ENCODE assay signal across 34 cellular contexts in the genomic region with DNA sequence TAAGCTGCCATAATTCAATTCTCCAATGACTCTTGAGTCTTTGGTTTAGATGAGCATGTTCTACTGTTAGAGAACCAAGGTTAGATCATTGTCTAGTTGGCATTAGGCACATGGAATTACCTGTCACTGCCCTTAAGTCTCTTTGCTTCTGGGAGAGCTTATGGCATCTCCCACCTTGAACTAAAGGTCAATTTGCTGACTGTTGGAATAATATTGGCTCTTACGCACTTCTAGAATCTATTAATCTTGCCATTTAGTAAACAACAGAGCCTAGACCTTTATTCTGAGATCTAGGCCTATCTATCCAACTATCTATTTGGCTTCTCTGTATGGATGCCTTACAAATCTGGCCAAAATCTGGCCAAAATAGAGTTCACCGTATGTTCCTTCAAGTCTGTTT.
"Had no signal": no experiment of that assay in that cellular context is flagged by ENCODE, and none has a peak within 500 bp of the region (broad histone marks: within the 10 kb centered on the region; RNA-seq: fewer than 3 reads in every experiment).

No MANE protein-coding gene starts in this region.

- H3K4me3 ChIP-seq: adrenal gland, ascending aorta, body of pancreas, breast epithelium, cardiac muscle cell had no signal

- FAIRE-seq: astrocyte, bronchial epithelial cell had no signal

- H3K4me1 ChIP-seq: adrenal gland, ascending aorta, body of pancreas, breast epithelium had no signal

- H3K36me3 ChIP-seq: adrenal gland, ascending aorta, brain microvascular endothelial cell, breast epithelium, cardiac muscle cell had no signal

- ATAC-seq: activated naive CD4-positive, alpha-beta T cell treated with anti-CD3 and anti-CD28 coated beads, Interleukin-2, amount 50 U/mL, for 72 hours; activated naive CD8-positive, alpha-beta T cell treated with anti-CD3 and anti-CD28 coated beads, Interleukin-2, amount 50 U/mL, for 24 hours; activated T-cell treated with anti-CD3 and anti-CD28 coated beads, Interleukin-2, amount 50 U/mL, for 4 hours; activated T-cell treated with anti-CD3 and anti-CD28 coated beads, Interleukin-2, amount 50 U/mL, for 72 hours; activated T-helper 17 cell treated with anti-CD3 and anti-CD28 coated beads, Interleukin-2, amount 50 U/mL, for 72 hours; body of pancreas had no signal

- DNase-seq: activated effector memory CD4-positive, alpha-beta T cell treated with anti-CD3 and anti-CD28 coated beads, Interleukin-2, amount 50 U/mL, for 16 hours; activated effector memory CD4-positive, alpha-beta T cell treated with Interleukin-2 at 50 U/mL for 16 hours; activated gamma-delta T cell; activated gamma-delta T cell treated with Interleukin-2 at 50 U/mL for 16 hours; activated naive CD4-positive, alpha-beta T cell; activated naive CD4-positive, alpha-beta T cell treated with anti-CD3 and anti-CD28 coated beads for 36 hours; activated naive CD4-positive, alpha-beta T cell treated with anti-CD3 and anti-CD28 coated beads, Interleukin-2, amount 10 ng/mL, durations not matched to agents 7 days and 5 days; activated naive CD4-positive, alpha-beta T cell treated with anti-CD3 and anti-CD28 coated beads, Interleukin-2, amount 50 U/mL, for 16 hours; activated naive CD4-positive, alpha-beta T cell treated with Interleukin-2 at 50 U/mL for 16 hours; activated naive CD8-positive, alpha-beta T cell treated with anti-CD3 and anti-CD28 coated beads for 36 hours; activated naive CD8-positive, alpha-beta T cell treated with anti-CD3 and anti-CD28 coated beads, Interleukin-2, amount 10 ng/mL, durations not matched to agents 7 days and 5 days; activated naive CD8-positive, alpha-beta T cell treated with anti-CD3 and anti-CD28 coated beads, Interleukin-2, amount 50 U/mL, for 24 hours; activated T-cell treated with anti-CD3 and anti-CD28 coated beads, Interleukin-2, amount 50 U/mL, for 1 hour; activated T-cell treated with anti-CD3 and anti-CD28 coated beads, Interleukin-2, amount 50 U/mL, for 24 hours; activated T-cell treated with anti-CD3 and anti-CD28 coated beads, Interleukin-2, amount 50 U/mL, for 4 hours; activated T-cell treated with anti-CD3 and anti-CD28 coated beads, Interleukin-2, amount 50 U/mL, for 48 hours; activated T-cell treated with anti-CD3 and anti-CD28 coated beads, Interleukin-2, amount 50 U/mL, for 72 hours; adrenal gland; amniotic stem cell; amygdala; anterior cingulate cortex; aorta; body of pancreas; brain microvascular endothelial cell; caudate nucleus; central memory CD4-positive, alpha-beta T cell; cerebellar nuclear complex had no signal

- H3K27me3 ChIP-seq: adrenal gland, ascending aorta, body of pancreas, brain microvascular endothelial cell, breast epithelium, cardiac muscle cell had no signal

- H3K27ac ChIP-seq: adrenal gland, ascending aorta, body of pancreas, brain microvascular endothelial cell, breast epithelium, cardiac muscle cell had no signal

- H3K9me3 ChIP-seq: adrenal gland, ascending aorta, body of pancreas had no signal
